1 cellular context compared by ENCODE assay signal in the genomic region with DNA sequence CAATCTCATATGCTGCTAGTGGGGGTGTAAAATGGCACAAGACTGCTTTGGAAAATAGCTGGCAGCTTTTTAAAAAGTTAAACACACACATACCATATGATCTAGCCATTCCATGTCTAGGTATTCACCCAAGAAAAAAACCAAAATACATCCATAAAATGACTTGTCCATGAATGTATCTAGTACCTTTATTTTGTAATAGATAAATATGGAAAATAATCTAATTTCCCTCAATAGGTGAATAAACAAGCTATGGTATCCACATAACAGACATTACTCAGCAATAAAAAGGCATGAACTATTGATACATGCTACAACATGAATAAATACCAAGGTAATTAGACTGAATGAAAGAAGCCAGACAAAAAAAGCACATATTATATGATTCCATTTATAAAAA.
TF ChIP-seq lines count a peak whose summit lies in the region.

No MANE protein-coding gene starts in this region.

TF ChIP-seq in IMR-90, 13 proteins besides CTCF, POLR2A, EP300 and RAD21 (continued from another document):
- no peak for TF ChIP-seq CHD1 (IDR thresholded peaks at IDR 0.05; ENCODE audit: low read depth, low read length)
- TF ChIP-seq, protein P1, sequence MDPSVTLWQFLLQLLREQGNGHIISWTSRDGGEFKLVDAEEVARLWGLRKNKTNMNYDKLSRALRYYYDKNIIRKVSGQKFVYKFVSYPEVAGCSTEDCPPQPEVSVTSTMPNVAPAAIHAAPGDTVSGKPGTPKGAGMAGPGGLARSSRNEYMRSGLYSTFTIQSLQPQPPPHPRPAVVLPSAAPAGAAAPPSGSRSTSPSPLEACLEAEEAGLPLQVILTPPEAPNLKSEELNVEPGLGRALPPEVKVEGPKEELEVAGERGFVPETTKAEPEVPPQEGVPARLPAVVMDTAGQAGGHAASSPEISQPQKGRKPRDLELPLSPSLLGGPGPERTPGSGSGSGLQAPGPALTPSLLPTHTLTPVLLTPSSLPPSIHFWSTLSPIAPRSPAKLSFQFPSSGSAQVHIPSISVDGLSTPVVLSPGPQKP (IDR thresholded peaks at IDR 0.05; ENCODE audit: borderline replicate concordance, low read depth, low read length): no peak
- TF ChIP-seq, protein P2, sequence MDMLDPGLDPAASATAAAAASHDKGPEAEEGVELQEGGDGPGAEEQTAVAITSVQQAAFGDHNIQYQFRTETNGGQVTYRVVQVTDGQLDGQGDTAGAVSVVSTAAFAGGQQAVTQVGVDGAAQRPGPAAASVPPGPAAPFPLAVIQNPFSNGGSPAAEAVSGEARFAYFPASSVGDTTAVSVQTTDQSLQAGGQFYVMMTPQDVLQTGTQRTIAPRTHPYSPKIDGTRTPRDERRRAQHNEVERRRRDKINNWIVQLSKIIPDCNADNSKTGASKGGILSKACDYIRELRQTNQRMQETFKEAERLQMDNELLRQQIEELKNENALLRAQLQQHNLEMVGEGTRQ (IDR thresholded peaks at IDR 0.05; ENCODE audit: low read depth, low read length): no peak
